ENCODE assay signal across 8 cellular contexts in genomic region chr7:127253289-127254162, GRCh38. TPM values are rescaled to one million over a fixed set of nuclear protein-coding genes. Genes with fewer than 3 reads are reported as not detected.
DNase-seq lines count a peak whose midpoint lies in the region; TF ChIP-seq lines count a peak whose summit lies in the region.

No MANE protein-coding gene starts in this region.

- H3K36me3 ChIP-seq in MG63 (no peaks in the 10 kb centered on the region), rectal smooth muscle tissue (ENCODE audit: control insufficient read depth, insufficient read depth, low read length) (no peaks in the 10 kb centered on the region)

- TF ChIP-seq CTCF in GM10266 (IDR thresholded peaks at IDR 0.05; ENCODE audit: control insufficient read depth, insufficient read depth, low read depth, missing control alignments) (peak; percentile 93), astrocyte of the cerebellum (IDR thresholded peaks at IDR 0.05; ENCODE audit: low read depth, low read length, missing control alignments) (peak; percentile 94)

- H3K27ac ChIP-seq in rectal smooth muscle tissue (ENCODE audit: low read depth, low read length): no peak overlapping the region

- peaks cover 44% of the 10 kb centered on the region for H3K27me3 ChIP-seq in MG63
- peaks cover 9% of the 10 kb centered on the region for H3K27me3 ChIP-seq in rectal smooth muscle tissue (ENCODE audit: control insufficient read depth, insufficient read depth, low read length)

- H3K4me3 ChIP-seq in MG63 (peak overlapping the region; percentile 51), astrocyte of the cerebellum (ENCODE audit: low read depth, low read length) (peak overlapping the region; percentile 70), rectal smooth muscle tissue (ENCODE audit: low read length) (peak overlapping the region; percentile 88)

- no peak overlapping the region for H3K9ac ChIP-seq in rectal smooth muscle tissue (ENCODE audit: low read length)

- peaks cover 9% of the 10 kb centered on the region for H3K4me1 ChIP-seq in rectal smooth muscle tissue (ENCODE audit: control insufficient read depth, insufficient read depth, low read length)

- DNase-seq in GM10266 (ENCODE audit: extremely low spot score): peak; percentile 83
- DNase-seq in HCEC 1CT: peak; percentile 33
- peak; percentile 47 for DNase-seq in MG63
- peak; percentile 5 to 41 for DNase-seq in SW 1271 (lab: John Stamatoyannopoulos, UW)
- DNase-seq in astrocyte of the cerebellum (ENCODE audit: low read depth): peak; percentile 4
- DNase-seq in hepatic stellate cell (ENCODE audit: low spot score): peak; percentile 64
- DNase-seq in KG1 (lab: John Stamatoyannopoulos, UW): no peak

- in situ Hi-C loops in astrocyte of the cerebellum (cut with HindIII; ENCODE audit: low sequenced_read_pairs): no loop called here

- H3K9me3 ChIP-seq in MG63: no peaks in the 10 kb centered on the region

RNA-seq across cellular contexts. Expression of gene GRM8, which starts 0.8 kb away (rescaled TPM):
- total RNA-seq in MG63 (2014; rRNA removed; shearing (Covaris generic); ENCODE audit: low replicate concordance): not detected in 2 replicates
